In genomic region chr1:155941845-155942507, GRCh38 we compare ENCODE assay signal across 2 cellular contexts.
A peak's percentile ranks its signal among the peaks of the same experiment; 100 is the strongest.
TF ChIP-seq lines count a peak whose summit lies in the region.

No MANE protein-coding gene starts in this region.

TF ChIP-seq in K562, 482 proteins besides CTCF, POLR2A, EP300 and RAD21:
- TF ChIP-seq XRCC4 (IDR thresholded peaks at IDR 0.05; ENCODE audit: extremely low read depth, insufficient read depth, insufficient read length) (no peak), RBFOX2 (IDR thresholded peaks at IDR 0.05; ENCODE audit: low read depth, low read length) (0 out of 2 replicates have a peak, but pooled peaks have one; percentile 23), POLR2G (IDR thresholded peaks at IDR 0.05; ENCODE audit: low read depth, low read length) (peak; percentile 78), ZNF143 (CRISPR knock-in tag; IDR thresholded peaks at IDR 0.05) (0 out of 2 replicates have a peak, but pooled peaks have one; percentile 30), RBM22 (IDR thresholded peaks at IDR 0.05; ENCODE audit: low read depth, low read length, poor library complexity, severe bottlenecking) (peak; percentile 97), OTX1 (CRISPR knock-in tag; IDR thresholded peaks at IDR 0.05) (0 out of 2 replicates have a peak, but pooled peaks have one; percentile 57), CREB5 (CRISPR knock-in tag; IDR thresholded peaks at IDR 0.05) (no peak)
TF ChIP-seq in K562: peak in this region for 5.

TF ChIP-seq in HEK293T, 16 proteins besides CTCF, POLR2A, EP300 and RAD21:
- TF ChIP-seq NFRKB (IDR thresholded peaks at IDR 0.05) (no peak), PKNOX1 (IDR thresholded peaks at IDR 0.05) (no peak)
TF ChIP-seq in HEK293T: peak in this region for 0.
